ENCODE assay signal across 17 cellular contexts in the genomic region with DNA sequence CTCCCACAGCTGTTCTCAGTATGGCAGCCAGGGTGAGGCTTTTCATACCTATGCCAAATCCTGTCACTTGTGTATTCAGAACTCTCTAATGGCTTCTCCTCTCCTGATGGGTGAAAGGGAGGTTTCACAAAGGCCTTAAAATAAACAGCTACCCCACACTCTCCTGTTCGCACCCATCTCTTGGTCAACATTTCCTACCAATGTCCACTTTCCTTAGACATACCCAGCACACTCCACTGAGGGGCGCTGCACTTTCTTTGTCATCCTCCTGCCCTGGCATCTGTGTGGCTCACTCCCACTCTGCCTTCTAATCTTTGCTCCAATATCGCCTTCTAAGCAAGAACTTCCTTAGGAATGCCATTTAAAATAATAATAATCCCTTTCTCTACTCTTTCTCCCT.
A peak's percentile ranks its signal among the peaks of the same experiment; 100 is the strongest.
DNase-seq lines count a peak whose midpoint lies in the region; ATAC-seq and TF ChIP-seq lines count a peak whose summit lies in the region.
"Had no signal": no experiment of that assay in that cellular context is flagged by ENCODE, and none has a peak within 500 bp of the region (broad histone marks: within the 10 kb centered on the region; RNA-seq: fewer than 3 reads in every experiment).

No MANE protein-coding gene starts in this region.

- H3K4me3 ChIP-seq in CD4-positive, CD25-positive, alpha-beta regulatory T cell (ENCODE audit: low read depth, low read length): no peak overlapping the region
- no peak overlapping the region for H3K4me3 ChIP-seq in colonic mucosa
- H3K4me3 ChIP-seq: coronary artery, lung, MG63 had no signal

- no peak overlapping the region for H3K4me3 Mint-ChIP-seq in CD4-positive, CD25-positive, alpha-beta regulatory T cell
- H3K4me3 Mint-ChIP-seq in immature natural killer cell: no peak overlapping the region

- ATAC-seq in CD4-positive, CD25-positive, alpha-beta regulatory T cell (ENCODE audit: low read depth in 2 of 2): no peak
- no peak for ATAC-seq in GM21528 (IDR thresholded peaks at IDR 0.05; ENCODE audit: low FRiP score, unreplicated experiment)

- TF ChIP-seq CTCF in GM13977 (IDR thresholded peaks at IDR 0.05; ENCODE audit: extremely low read depth, insufficient read depth, missing control alignments) (peak; percentile 15), colonic mucosa (IDR thresholded peaks at IDR 0.05) (no peak)

- H3K4me1 ChIP-seq in CD4-positive, CD25-positive, alpha-beta regulatory T cell (ENCODE audit: control insufficient read depth, insufficient read depth, low read length, poor library complexity, severe bottlenecking): peaks cover 14% of the 10 kb centered on the region
- no peaks in the 10 kb centered on the region for H3K4me1 ChIP-seq in colonic mucosa

- H3K36me3 Mint-ChIP-seq in CD4-positive, CD25-positive, alpha-beta regulatory T cell: peaks cover 20% of the 10 kb centered on the region
- peaks cover 11 to 18% (median 13%) of the 10 kb centered on the region in 3 donors for H3K36me3 Mint-ChIP-seq in immature natural killer cell

- DNase-seq in CD4-positive, CD25-positive, alpha-beta regulatory T cell: no peak
- DNase-seq in GM13977 (ENCODE audit: low spot score): no peak
- DNase-seq in SK-MEL-5 (ENCODE audit: low read depth, low spot score): peak; percentile 20
- DNase-seq in immature natural killer cell: no peak
- no peak for DNase-seq in anterior cingulate cortex (lab: John Stamatoyannopoulos, UW)
- DNase-seq in colonic mucosa: no peak
- DNase-seq: activated CD4-positive, alpha-beta T cell treated with anti-CD3 and anti-CD28 coated beads for 1 hour; activated gamma-delta T cell; amygdala; MG63; NCI-H187 treated with DMSO at 0.1 percent for 48 hours; NCI-H510A; stimulated activated CD4-positive, alpha-beta T cell treated with anti-CD3 and anti-CD28 coated beads, Interleukin-4, amount 100 ng/mL, for 1 hour; substantia nigra had no signal

- H3K9ac ChIP-seq in colonic mucosa (ENCODE audit: low read depth in 2 of 2, low read length in 2 of 2): no peak overlapping the region

- H3K27me3 Mint-ChIP-seq in CD4-positive, CD25-positive, alpha-beta regulatory T cell: no peaks in the 10 kb centered on the region
- peaks cover 0 to 3% (median 3%) of the 10 kb centered on the region in 3 donors for H3K27me3 Mint-ChIP-seq in immature natural killer cell (ENCODE audit: low read depth in 3 of 3)

- in situ Hi-C loops in GM13977 (cut with MboI; ENCODE audit: low pct_unique_long_range_greater_than_20kb, low sequenced_read_pairs, unreplicated experiment): no loop called here
- in situ Hi-C loops in SK-MEL-5 (cut with HindIII; ENCODE audit: low pct_unique_long_range_greater_than_20kb, low sequenced_read_pairs): no loop called here

- no peaks in the 10 kb centered on the region for H3K9me3 Mint-ChIP-seq in CD4-positive, CD25-positive, alpha-beta regulatory T cell
- H3K9me3 Mint-ChIP-seq in immature natural killer cell: no peaks in the 10 kb centered on the region

- peak overlapping the region in 2 of 3 donors; percentile 71 to 94 for H3K27ac Mint-ChIP-seq in CD4-positive, CD25-positive, alpha-beta regulatory T cell
- peak overlapping the region in 4 of 6 donors; percentile 13 to 68 (median 20) for H3K27ac Mint-ChIP-seq in immature natural killer cell

- peaks cover 6% of the 10 kb centered on the region for H3K36me3 ChIP-seq in CD4-positive, CD25-positive, alpha-beta regulatory T cell (ENCODE audit: control insufficient read depth, insufficient read depth, low read length)
- no peaks in the 10 kb centered on the region for H3K36me3 ChIP-seq in colonic mucosa
- H3K36me3 ChIP-seq: MG63 had no signal

- no peaks in the 10 kb centered on the region for H3K9me3 ChIP-seq in CD4-positive, CD25-positive, alpha-beta regulatory T cell (ENCODE audit: control insufficient read depth in 2 of 2, low read length in 2 of 2)
- H3K9me3 ChIP-seq in colonic mucosa: no peaks in the 10 kb centered on the region
- H3K9me3 ChIP-seq: MG63 had no signal

- H3K4me1 Mint-ChIP-seq in CD4-positive, CD25-positive, alpha-beta regulatory T cell: peaks cover 20 to 29% (median 23%) of the 10 kb centered on the region in 4 donors
- H3K4me1 Mint-ChIP-seq in immature natural killer cell: peaks cover 32 to 48% of the 10 kb centered on the region in 2 donors

- H3K27ac ChIP-seq in CD4-positive, CD25-positive, alpha-beta regulatory T cell (ENCODE audit: insufficient read depth, low read length, poor library complexity, severe bottlenecking): no peak overlapping the region
- H3K27ac ChIP-seq in colonic mucosa: no peak overlapping the region
- H3K27ac ChIP-seq: coronary artery had no signal

- intact Hi-C loops in colonic mucosa (cut with DNase I): no loop called here

- no peaks in the 10 kb centered on the region for H3K27me3 ChIP-seq in CD4-positive, CD25-positive, alpha-beta regulatory T cell (ENCODE audit: control insufficient read depth, insufficient read depth, low read length)
- no peaks in the 10 kb centered on the region for H3K27me3 ChIP-seq in colonic mucosa
- H3K27me3 ChIP-seq: MG63 had no signal
